In genomic region chr21:32382108-32382601, GRCh38 we compare ENCODE assay signal across 2 cellular contexts.
TF ChIP-seq lines count a peak whose summit lies in the region.

No MANE protein-coding gene starts in this region.

TF ChIP-seq in A549, 52 proteins besides CTCF, POLR2A, EP300 and RAD21:
- TF ChIP-seq TFCP2L1 (CRISPR knock-in tag; IDR thresholded peaks at IDR 0.05) (no peak), NPAS2 (CRISPR knock-in tag; IDR thresholded peaks at IDR 0.05; ENCODE audit: borderline replicate concordance) (no peak), CBX2 (IDR thresholded peaks at IDR 0.05; ENCODE audit: borderline replicate concordance, low read depth) (no peak), ESRRA (IDR thresholded peaks at IDR 0.05; ENCODE audit: borderline replicate concordance, low read length) (no peak), ZSCAN20 (CRISPR knock-in tag; IDR thresholded peaks at IDR 0.05) (no peak), MAFK (IDR thresholded peaks at IDR 0.05; ENCODE audit: partially characterized antibody) (no peak), RFX5 (IDR thresholded peaks at IDR 0.05) (no peak), JUN (IDR thresholded peaks at IDR 0.05) (peak in 1 of 2 experiments; percentile 43; a peak in 1 of 5 replicates)

TF ChIP-seq in WTC11, 78 proteins besides CTCF, POLR2A, EP300 and RAD21:
- TF ChIP-seq IRF2 (CRISPR knock-in tag; IDR thresholded peaks at IDR 0.05; ENCODE audit: borderline replicate concordance, low read depth): no peak
- TF ChIP-seq ZBTB43 (CRISPR knock-in tag; IDR thresholded peaks at IDR 0.05): no peak
- TF ChIP-seq RORB (CRISPR knock-in tag; IDR thresholded peaks at IDR 0.05): no peak
